8 cellular contexts compared by ENCODE assay signal in genomic region chr16:65745-66144, GRCh38. TPM values are rescaled to one million over a fixed set of nuclear protein-coding genes. Genes with fewer than 3 reads are reported as not detected.
DNase-seq lines count a peak whose midpoint lies in the region; ATAC-seq, FAIRE-seq and TF ChIP-seq lines count a peak whose summit lies in the region.

No MANE protein-coding gene starts in this region.

- POLR2A ChIA-PET in BJ (lab: Charles Lee): interaction anchor here (0.6 to 0.7 kb wide), 2 partner anchors 31 to 32 kb away, joined by 4 to 7 read pairs; no protein-coding TSS in a partner anchor

- no peak for FAIRE-seq in bronchial epithelial cell (lab: Jason Lieb, UNC)

- ATAC-seq in HG03159 (IDR thresholded peaks at IDR 0.05; ENCODE audit: unreplicated experiment): no peak

- DNase-seq in BJ (ENCODE audit: low read depth) (no peak), H7 (peak; percentile 96), NCI-H345 (lab: John Stamatoyannopoulos, UW) (peak; percentile 71), bronchial epithelial cell (ENCODE audit: low read depth) (peak; percentile 48), kidney tubule cell (ENCODE audit: low spot score) (peak; percentile 80)
- peak; percentile 82 for DNase-seq in activated CD4-positive, CD25-positive, alpha-beta regulatory T cell treated with anti-CD3 and anti-CD28 coated beads, Interleukin-2, amount 50 U/mL, for 72 hours
- DNase-seq in stimulated activated CD4-positive, alpha-beta T cell treated with anti-CD3 and anti-CD28 coated beads, Interleukin-2, amount 100 ng/mL, for 4 hours (ENCODE audit: low read depth): peak; percentile 69

- H3K36me3 ChIP-seq in BJ (ENCODE audit: control insufficient read depth, insufficient read depth, low read length) (peaks cover 35% of the 10 kb centered on the region), H7 (replicated peaks; ENCODE audit: control insufficient read depth, insufficient read depth, low read length) (peaks cover 7% of the 10 kb centered on the region), bronchial epithelial cell (ENCODE audit: control insufficient read depth, insufficient read depth, low read length) (peaks cover 33% of the 10 kb centered on the region)

- H3K27me3 ChIP-seq in BJ (ENCODE audit: control insufficient read depth, insufficient read depth, low read length) (no peaks in the 10 kb centered on the region), H7 (ENCODE audit: control insufficient read depth, insufficient read depth, low read length) (no peaks in the 10 kb centered on the region), bronchial epithelial cell (ENCODE audit: control insufficient read depth, insufficient read depth, low read length) (no peaks in the 10 kb centered on the region)

- H3K4me3 ChIP-seq in BJ (ENCODE audit: low read depth, low read length) (no peak overlapping the region), H7 (ENCODE audit: insufficient read depth, low read depth, low read length) (no peak overlapping the region), bronchial epithelial cell (ENCODE audit: low read depth, low read length) (no peak overlapping the region)

- CTCF ChIA-PET in BJ (lab: Yijun Ruan, JAX): interaction anchor here (0.6 to 21.0 kb wide), 19 partner anchors 9 to 340 kb away, joined by 3 to 544 read pairs (median 6); partner anchors contain the start of genes HBQ1, MPG, POLR3K and SNRNP25

- TF ChIP-seq CTCF in BJ (IDR thresholded peaks at IDR 0.05; ENCODE audit: insufficient read depth, low read depth, low read length) (peak; percentile 97), bronchial epithelial cell (IDR thresholded peaks at IDR 0.05; ENCODE audit: insufficient read depth, low read length, severe bottlenecking) (peak; percentile 99)

RNA-seq across cellular contexts. Expression of gene RHBDF1, which starts 6.7 kb away (rescaled TPM):
- 47.9 and 94.2 TPM in 2 replicates for polyA plus RNA-seq in BJ (2011; rRNA removed)
- polyA minus RNA-seq in BJ (2011; rRNA and poly(A)+ RNA removed): 34.3 and 37.8 TPM in 2 replicates
- 38.2 and 42.5 TPM in 2 replicates for total RNA-seq in H7 (2014; rRNA removed; shearing (Covaris generic))
- total RNA-seq in bronchial epithelial cell: 10.3 and 20.6 TPM in 2 replicates

RNA-seq across cellular contexts. Expression of gene SNRNP25, which starts 12.1 kb away (rescaled TPM):
- 23.6 and 34.6 TPM in 2 replicates for polyA plus RNA-seq in BJ (2011; rRNA removed)
- 5.1 and 5.4 TPM in 2 replicates for polyA minus RNA-seq in BJ (2011; rRNA and poly(A)+ RNA removed)
- total RNA-seq in H7 (2014; rRNA removed; shearing (Covaris generic)): 39.5 and 52.9 TPM in 2 replicates
- 9.0 and 14.1 TPM in 2 replicates for total RNA-seq in bronchial epithelial cell

RNA-seq across cellular contexts. Expression of gene MPG, which starts 12.3 kb away (rescaled TPM):
- 73.3 and 117 TPM in 2 replicates for polyA plus RNA-seq in BJ (2011; rRNA removed)
- 28.2 and 41.2 TPM in 2 replicates for polyA minus RNA-seq in BJ (2011; rRNA and poly(A)+ RNA removed)
- 140 and 181 TPM in 2 replicates for total RNA-seq in H7 (2014; rRNA removed; shearing (Covaris generic))
- total RNA-seq in bronchial epithelial cell: 91.1 and 107 TPM in 2 replicates

RNA-seq across cellular contexts. Expression of gene POLR3K, which starts 12.3 kb away (rescaled TPM):
- polyA plus RNA-seq in BJ (2011; rRNA removed): 14.3 and 14.6 TPM in 2 replicates
- polyA minus RNA-seq in BJ (2011; rRNA and poly(A)+ RNA removed): 5.6 and 10.1 TPM in 2 replicates
- total RNA-seq in H7 (2014; rRNA removed; shearing (Covaris generic)): 11.0 and 13.5 TPM in 2 replicates
- total RNA-seq in bronchial epithelial cell: 4.7 and 5.8 TPM in 2 replicates
